Comparison of ENCODE assay signal across 14 cellular contexts in genomic region chr14:68571073-68571703, GRCh38.
"Had no signal": no experiment of that assay in that cellular context is flagged by ENCODE, and none has a peak within 500 bp of the region (broad histone marks: within the 10 kb centered on the region; RNA-seq: fewer than 3 reads in every experiment).

No MANE protein-coding gene starts in this region.

- H3K36me3 ChIP-seq: transverse colon had no signal

- H3K27ac ChIP-seq: transverse colon had no signal

- DNase-seq: activated CD4-positive, alpha-beta T cell treated with anti-CD3 and anti-CD28 coated beads, Interleukin-2, amount 50 U/mL, for 1 hour; activated naive CD4-positive, alpha-beta T cell treated with Interleukin-2 at 50 U/mL for 16 hours; anterior cingulate cortex; mesendoderm; stimulated activated CD4-positive, alpha-beta T cell treated with anti-CD3 and anti-CD28 coated beads, Interleukin-15, amount 100 ng/mL, for 24 hours; stimulated activated CD4-positive, alpha-beta T cell treated with anti-CD3 and anti-CD28 coated beads, Interleukin-4, amount 100 ng/mL, for 1 hour; stimulated activated naive CD4-positive, alpha-beta T cell; transverse colon had no signal

- FAIRE-seq: bronchial epithelial cell, islet of Langerhans had no signal

- H3K27me3 ChIP-seq: transverse colon had no signal

- H3K9me3 ChIP-seq: transverse colon had no signal

- H3K4me3 ChIP-seq: skin epidermis, transverse colon had no signal

- H3K27ac Mint-ChIP-seq: activated T-helper 1 cell treated with anti-CD3 and anti-CD28 coated beads, Interleukin-12 subunit alpha, Interleukin-12 subunit beta, Interleukin-2, Interleukin-4 antibody, amounts not matched to agents 30 ng/mL and 10 ng/mL and 1 ng/mL, durations not matched to agents 14 hours and 24 hours and 36 hours; T-helper 2 cell treated with Interferon-gamma antibody and Interleukin-4, amounts not matched to agents 5 μg/mL and 100 μg/mL, for 36 hours had no signal

- H3K9me3 Mint-ChIP-seq: activated T-helper 1 cell treated with anti-CD3 and anti-CD28 coated beads, Interleukin-12 subunit alpha, Interleukin-12 subunit beta, Interleukin-2, Interleukin-4 antibody, amounts not matched to agents 30 ng/mL and 10 ng/mL and 1 ng/mL, durations not matched to agents 14 hours and 24 hours and 36 hours; T-helper 2 cell treated with Interferon-gamma antibody and Interleukin-4, amounts not matched to agents 5 μg/mL and 100 μg/mL, for 36 hours had no signal

- ATAC-seq: esophagus mucosa had no signal

- H3K4me3 Mint-ChIP-seq: activated T-helper 1 cell treated with anti-CD3 and anti-CD28 coated beads, Interleukin-12 subunit alpha, Interleukin-12 subunit beta, Interleukin-2, Interleukin-4 antibody, amounts not matched to agents 30 ng/mL and 10 ng/mL and 1 ng/mL, durations not matched to agents 14 hours and 24 hours and 36 hours; T-helper 2 cell treated with Interferon-gamma antibody and Interleukin-4, amounts not matched to agents 5 μg/mL and 100 μg/mL, for 36 hours had no signal
